In the genomic region with DNA sequence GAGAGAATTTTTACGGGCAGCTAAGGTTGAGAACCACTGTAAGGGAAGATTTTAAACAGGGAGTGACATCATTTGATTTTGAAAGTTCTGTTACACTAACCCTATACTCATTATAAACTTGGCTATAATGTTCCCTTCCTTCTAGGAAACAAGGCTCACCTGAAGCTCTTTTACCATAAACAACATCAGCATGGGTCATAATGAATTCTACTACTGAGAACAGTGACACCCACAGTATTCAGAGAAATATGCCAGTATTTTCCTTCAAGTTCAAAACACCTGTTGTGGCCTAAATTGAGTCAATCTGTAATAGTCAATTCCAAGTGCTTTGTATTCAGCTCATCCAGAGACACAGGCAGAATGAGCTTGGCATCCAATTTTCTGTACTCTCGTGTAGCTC, we compare ENCODE assay signal across 15 cellular contexts.
"Had no signal": no experiment of that assay in that cellular context is flagged by ENCODE, and none has a peak within 500 bp of the region (broad histone marks: within the 10 kb centered on the region; RNA-seq: fewer than 3 reads in every experiment).

No MANE protein-coding gene starts in this region.

- H3K27me3 Mint-ChIP-seq: dendritic cell treated with granulocyte-macrophage colony-stimulating factor and Interleukin-4, amounts not matched to agents 40 ng/mL and 50 ng/mL, for 4 days had no signal

- H3K9me3 ChIP-seq: adrenal gland, gastroesophageal sphincter, left lung had no signal

- H3K27ac Mint-ChIP-seq: activated B cell treated with CpG ODN at 0.5 μM for 24 hours; dendritic cell treated with granulocyte-macrophage colony-stimulating factor and Interleukin-4, amounts not matched to agents 40 ng/mL and 50 ng/mL, for 4 days; nephron progenitor cell had no signal

- H3K27me3 ChIP-seq: adrenal gland, cardiac muscle cell, gastroesophageal sphincter, heart right ventricle, left lung had no signal

- ATAC-seq: gastroesophageal sphincter had no signal

- H3K4me3 ChIP-seq: adrenal gland, cardiac muscle cell, gastroesophageal sphincter, heart right ventricle, left lung, SK-N-MC had no signal

- H3K4me1 ChIP-seq: adrenal gland, heart right ventricle, left lung had no signal

- H3K4me1 Mint-ChIP-seq: activated B cell treated with CpG ODN at 0.5 μM for 24 hours had no signal

- DNase-seq: activated B cell treated with CpG ODN at 0.5 μM for 24 hours; activated gamma-delta T cell treated with Interleukin-2 at 50 U/mL for 16 hours; activated T-cell treated with anti-CD3 and anti-CD28 coated beads, Interleukin-2, amount 50 U/mL, for 4 hours; effector CD8-positive, alpha-beta T cell; heart right ventricle; nephron progenitor cell; occipital lobe; stimulated activated CD4-positive, alpha-beta T cell treated with anti-CD3 and anti-CD28 coated beads, Interleukin-2, amount 100 ng/mL, for 48 hours; T-helper 9 cell had no signal

- H3K36me3 ChIP-seq: adrenal gland, cardiac muscle cell, gastroesophageal sphincter, heart right ventricle, left lung had no signal

- H3K27ac ChIP-seq: adrenal gland, cardiac muscle cell, gastroesophageal sphincter, heart right ventricle, left lung, SK-N-MC had no signal

- H3K4me3 Mint-ChIP-seq: activated B cell treated with CpG ODN at 0.5 μM for 24 hours; activated T-cell treated with anti-CD3 and anti-CD28 coated beads, Interleukin-2, amount 50 U/mL, for 4 hours; dendritic cell treated with granulocyte-macrophage colony-stimulating factor and Interleukin-4, amounts not matched to agents 40 ng/mL and 50 ng/mL, for 4 days; nephron progenitor cell had no signal
